Comparison of ENCODE assay signal across 2 cellular contexts in the genomic region with DNA sequence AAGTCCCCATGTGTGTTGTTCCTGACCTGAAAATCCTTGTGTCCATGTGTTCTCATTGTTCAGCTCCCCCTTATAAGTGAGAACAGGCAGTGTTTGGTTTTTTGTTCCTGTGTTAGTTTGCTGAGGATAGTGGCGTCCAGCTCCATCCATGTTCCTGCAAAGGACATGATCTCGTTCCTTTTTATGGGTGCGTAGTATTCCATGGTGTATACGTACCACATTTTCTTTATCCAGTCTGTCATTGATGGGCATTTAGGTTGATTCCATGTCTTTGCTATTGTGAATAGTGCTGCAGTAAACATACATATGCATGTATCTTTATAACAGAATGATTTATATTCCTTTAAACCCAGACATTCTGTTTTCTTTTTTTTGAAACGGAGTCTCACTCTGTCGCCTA. TPM values are rescaled to one million over a fixed set of nuclear protein-coding genes. Genes with fewer than 3 reads are reported as not detected.
"Had no signal": no experiment of that assay in that cellular context is flagged by ENCODE, and none has a peak within 500 bp of the region (broad histone marks: within the 10 kb centered on the region; RNA-seq: fewer than 3 reads in every experiment).

No MANE protein-coding gene starts in this region.

RNA-seq across cellular contexts. Expression of a gene that starts 6.2 kb away (rescaled TPM):
- total RNA-seq: OCI-LY7, PC-9 had no signal
